In genomic region chr20:33674294-33675126, GRCh38 we compare ENCODE assay signal across 8 cellular contexts. TPM values are rescaled to one million over a fixed set of nuclear protein-coding genes. Genes with fewer than 3 reads are reported as not detected.
A peak's percentile ranks its signal among the peaks of the same experiment; 100 is the strongest.
DNase-seq lines count a peak whose midpoint lies in the region; ATAC-seq and TF ChIP-seq lines count a peak whose summit lies in the region.

TSS of gene NECAB3 (minus strand) at chr20:33674428. CDS start at chr20:33674352, 76 bp downstream.

- H2BK20ac ChIP-seq in IMR-90 (ENCODE audit: low read depth, low read length) = peak within 1 kb of the TSS; percentile 40

- H3K4me1 Mint-ChIP-seq in CD4-positive, alpha-beta T cell (ENCODE audit: low read depth) = peaks cover 42% of the 10 kb centered on the region
- H3K4me1 Mint-ChIP-seq in activated naive CD4-positive, alpha-beta T cell treated with anti-CD3 and anti-CD28 coated beads, Interleukin-2, amount 10 ng/mL, durations not matched to agents 7 days and 5 days = peaks cover 74% of the 10 kb centered on the region
- peaks cover 56% of the 10 kb centered on the region for H3K4me1 Mint-ChIP-seq in neural crest cell
- H3K4me1 Mint-ChIP-seq in type B pancreatic cell (ENCODE audit: unreplicated experiment) = peaks cover 39% of the 10 kb centered on the region

- H3K4me1 ChIP-seq in IMR-90 (ENCODE audit: control insufficient read depth, insufficient read depth, low read length) = peaks cover 27% of the 10 kb centered on the region

- TF ChIP-seq POLR2A in IMR-90 (IDR thresholded peaks at IDR 0.05; ENCODE audit: low read depth, low read length) = no peak

- H2AK5ac ChIP-seq in IMR-90 (ENCODE audit: low read depth, low read length) = peak within 1 kb of the TSS; percentile 98

- H2BK120ac ChIP-seq in IMR-90 (ENCODE audit: low read depth, low read length) = peak within 1 kb of the TSS; percentile 71

- H3K27me3 ChIP-seq in CD4-positive, alpha-beta T cell (ENCODE audit: control insufficient read depth, insufficient read depth, low read length) = no peaks in the 10 kb centered on the region
- no peaks in the 10 kb centered on the region for H3K27me3 ChIP-seq in IMR-90 (ENCODE audit: control insufficient read depth, insufficient read depth, low read length)

- peak within 1 kb of the TSS; percentile 99 for H3K9ac ChIP-seq in IMR-90 (ENCODE audit: low read depth, low read length)

- no peak for TF ChIP-seq RAD21 in IMR-90 (IDR thresholded peaks at IDR 0.05; ENCODE audit: low read length)

- POLR2A ChIA-PET in CD4-positive, alpha-beta T cell (lab: Charles Lee) = interaction anchor here (0.6 to 1.5 kb wide), 2 partner anchors 46 to 417 kb away, joined by 3 to 6 read pairs; partner anchors contain the start of gene PXMP4
- POLR2A ChIA-PET in IMR-90 (lab: Charles Lee; ENCODE audit: unreplicated experiment) = interaction anchor here (0.6 kb wide), 1 partner anchor 255 kb away, joined by 4 read pairs; no protein-coding TSS in a partner anchor
- POLR2A ChIA-PET in RWPE1 (lab: Yijun Ruan, JAX; ENCODE audit: low non-redundant PET) = interaction anchor here (1.0 kb wide), 1 partner anchor 45 kb away, joined by 3 read pairs; the partner anchor contains the start of gene PXMP4

- peak within 1 kb of the TSS; percentile 99 for H3K4me2 ChIP-seq in IMR-90 (ENCODE audit: low read depth, low read length)

- peak within 1 kb of the TSS; percentile 96 for H3K4ac ChIP-seq in IMR-90 (ENCODE audit: low read depth, low read length)

- peak in 6 of 10 experiments; percentile 29 to 65 (median 44) for DNase-seq in CD4-positive, alpha-beta T cell
- peak; percentile 59 for DNase-seq in IMR-90
- peak; percentile 91 for DNase-seq in RWPE1 (ENCODE audit: low spot score)
- peak; percentile 75 for DNase-seq in activated naive CD4-positive, alpha-beta T cell treated with anti-CD3 and anti-CD28 coated beads, Interleukin-2, amount 10 ng/mL, durations not matched to agents 7 days and 5 days
- DNase-seq in germinal center (ENCODE audit: low spot score) = peak; percentile 80
- peak; percentile 81 for DNase-seq in neural crest cell (ENCODE audit: low read depth, low spot score)
- DNase-seq in type B pancreatic cell (ENCODE audit: extremely low spot score, unreplicated experiment) = peak; percentile 92

- H3K4me3 ChIP-seq in IMR-90 (ENCODE audit: insufficient read depth, low read depth, low read length) = peak within 1 kb of the TSS; percentile 94

- CTCF ChIA-PET in CD4-positive, alpha-beta T cell (lab: Charles Lee) = no interaction called here
- CTCF ChIA-PET in IMR-90 (lab: Yijun Ruan, JAX) (no interaction called here), RWPE1 (lab: Yijun Ruan, JAX) (interaction anchor here (0.6 kb wide), 1 partner anchor 230 kb away, joined by 3 read pairs; no protein-coding TSS in a partner anchor)
- CTCF ChIA-PET in activated naive CD4-positive, alpha-beta T cell treated with anti-CD3 and anti-CD28 coated beads, Interleukin-2, amount 10 ng/mL, durations not matched to agents 7 days and 5 days (lab: Charles Lee) = interaction anchor here (0.7 kb wide), 1 partner anchor 13 kb away, joined by 3 read pairs; no protein-coding TSS in a partner anchor

- no peak within 1 kb of the TSS for H3K27ac ChIP-seq in CD4-positive, alpha-beta T cell (ENCODE audit: low read depth, low read length)
- H3K27ac ChIP-seq in IMR-90 (ENCODE audit: insufficient read depth, low read length) (peak within 1 kb of the TSS; percentile 78), RWPE1 (peak within 1 kb of the TSS; percentile 84)

- peak within 1 kb of the TSS; percentile 67 for H3K27ac Mint-ChIP-seq in CD4-positive, alpha-beta T cell
- H3K27ac Mint-ChIP-seq in activated naive CD4-positive, alpha-beta T cell treated with anti-CD3 and anti-CD28 coated beads, Interleukin-2, amount 10 ng/mL, durations not matched to agents 7 days and 5 days = peak within 1 kb of the TSS; percentile 88
- H3K27ac Mint-ChIP-seq in neural crest cell (ENCODE audit: unreplicated experiment) = peak within 1 kb of the TSS; percentile 95
- H3K27ac Mint-ChIP-seq in type B pancreatic cell = peak within 1 kb of the TSS; percentile 79

- peak; percentile 60 for ATAC-seq in CD4-positive, alpha-beta T cell (ENCODE audit: poor library complexity)
- ATAC-seq in GM19395 (IDR thresholded peaks at IDR 0.05; ENCODE audit: unreplicated experiment) (peak; percentile 70), IMR-90 (ENCODE audit: low read depth) (peak; percentile 94)

- no peaks in the 10 kb centered on the region for H3K9me3 Mint-ChIP-seq in CD4-positive, alpha-beta T cell
- no peaks in the 10 kb centered on the region for H3K9me3 Mint-ChIP-seq in activated naive CD4-positive, alpha-beta T cell treated with anti-CD3 and anti-CD28 coated beads, Interleukin-2, amount 10 ng/mL, durations not matched to agents 7 days and 5 days
- no peaks in the 10 kb centered on the region for H3K9me3 Mint-ChIP-seq in neural crest cell
- no peaks in the 10 kb centered on the region for H3K9me3 Mint-ChIP-seq in type B pancreatic cell

- H3K14ac ChIP-seq in IMR-90 (replicated peaks; ENCODE audit: low read depth, low read length) = peak within 1 kb of the TSS; percentile 100

- H3K56ac ChIP-seq in IMR-90 (ENCODE audit: extremely low read depth, insufficient read depth, low read length) = peak within 1 kb of the TSS; percentile 53; the same call in 1 of the 2 replicates

- peak within 1 kb of the TSS; percentile 70 for H2BK5ac ChIP-seq in IMR-90 (ENCODE audit: low read depth, low read length, poor library complexity, severe bottlenecking)

- H2AFZ ChIP-seq in IMR-90 (replicated peaks; ENCODE audit: low read length, poor library complexity) = peak within 1 kb of the TSS; percentile 92

- intact Hi-C loops in CD4-positive, alpha-beta T cell (cut with DNase I, micrococcal nuclease) = no loop called here
- intact Hi-C loops in IMR-90 (cut with micrococcal nuclease) = no loop called here

- TF ChIP-seq CTCF in CD4-positive, alpha-beta T cell (IDR thresholded peaks at IDR 0.05) = no peak
- no peak for TF ChIP-seq CTCF in IMR-90 (conservative IDR thresholded peaks at IDR 0.05; ENCODE audit: low read depth, low read length)
- no peak for TF ChIP-seq CTCF in RWPE1 (conservative IDR thresholded peaks at IDR 0.05; ENCODE audit: low read depth)
- TF ChIP-seq CTCF in neural crest cell (conservative IDR thresholded peaks at IDR 0.05) = no peak
- TF ChIP-seq CTCF in type B pancreatic cell (conservative IDR thresholded peaks at IDR 0.05) = no peak

- 3% methylated on average over 60 of the region's 73 CpGs; no CpG with 5 or more reads in 1 of the 2 experiments for WGBS in IMR-90 (ENCODE audit: extremely low coverage in 2 of 2, insufficient read length in 1 of 2), 2 experiments

- no peaks in the 10 kb centered on the region for H3K27me3 Mint-ChIP-seq in CD4-positive, alpha-beta T cell
- H3K27me3 Mint-ChIP-seq in activated naive CD4-positive, alpha-beta T cell treated with anti-CD3 and anti-CD28 coated beads, Interleukin-2, amount 10 ng/mL, durations not matched to agents 7 days and 5 days = no peaks in the 10 kb centered on the region
- H3K27me3 Mint-ChIP-seq in neural crest cell (ENCODE audit: low read depth) = peaks cover 15% of the 10 kb centered on the region
- no peaks in the 10 kb centered on the region for H3K27me3 Mint-ChIP-seq in type B pancreatic cell

- H3K36me3 ChIP-seq in IMR-90 (ENCODE audit: control insufficient read depth, insufficient read depth, low read length) = peaks cover 8% of the 10 kb centered on the region; the same call in 1 of the 2 replicates

- peak within 1 kb of the TSS; percentile 85 for H3K18ac ChIP-seq in IMR-90 (ENCODE audit: low read depth, low read length)

- H4K8ac ChIP-seq in IMR-90 (ENCODE audit: low read depth in 2 of 2, low read length in 2 of 2) = peak within 1 kb of the TSS; percentile 79 to 96

- peak within 1 kb of the TSS; percentile 80; the same call in 1 of the 3 replicates for H2BK15ac ChIP-seq in IMR-90 (ENCODE audit: low read depth, low read length)

- peak within 1 kb of the TSS; percentile 96 for H3K23ac ChIP-seq in IMR-90 (ENCODE audit: low read depth, low read length)

- dilution Hi-C loops in IMR-90 (cut with HindIII; ENCODE audit: low sequenced_read_pairs, unreplicated experiment) = no loop called here

- H4K5ac ChIP-seq in IMR-90 (ENCODE audit: low read depth, low read length) = peak within 1 kb of the TSS; percentile 78

- H3K79me1 ChIP-seq in IMR-90 (ENCODE audit: low read depth in 1 of 2, low read length in 2 of 2) = peaks cover 8 to 53% of the 10 kb centered on the region in 2 experiments; a peak in 3 of 4 replicates

- peaks cover 18% of the 10 kb centered on the region for H3K9me1 ChIP-seq in IMR-90 (ENCODE audit: insufficient read depth, low read length)

- H3K9me3 ChIP-seq in CD4-positive, alpha-beta T cell (ENCODE audit: control insufficient read depth, low read length) = no peaks in the 10 kb centered on the region
- H3K9me3 ChIP-seq in IMR-90 (ENCODE audit: control insufficient read depth, insufficient read depth, low read length) = no peaks in the 10 kb centered on the region

- peaks cover 16% of the 10 kb centered on the region; the same call in 1 of the 2 replicates for H4K20me1 ChIP-seq in IMR-90 (ENCODE audit: insufficient read depth, low read length)

- BruUV-seq in IMR-90 (replicated peaks; lab: Mats Ljungman, UMichigan) = no TSS peak

- H3K4me3 Mint-ChIP-seq in CD4-positive, alpha-beta T cell = peak within 1 kb of the TSS; percentile 88
- peak within 1 kb of the TSS; percentile 90 for H3K4me3 Mint-ChIP-seq in activated naive CD4-positive, alpha-beta T cell treated with anti-CD3 and anti-CD28 coated beads, Interleukin-2, amount 10 ng/mL, durations not matched to agents 7 days and 5 days
- H3K4me3 Mint-ChIP-seq in neural crest cell (peak within 1 kb of the TSS; percentile 90), type B pancreatic cell (peak within 1 kb of the TSS; percentile 86)

- peak within 1 kb of the TSS; percentile 97 for H2AK9ac ChIP-seq in IMR-90 (replicated peaks; ENCODE audit: low read depth, low read length, poor library complexity)

- H3K36me3 Mint-ChIP-seq in CD4-positive, alpha-beta T cell (ENCODE audit: low read depth) = no peaks in the 10 kb centered on the region
- peaks cover 64% of the 10 kb centered on the region for H3K36me3 Mint-ChIP-seq in activated naive CD4-positive, alpha-beta T cell treated with anti-CD3 and anti-CD28 coated beads, Interleukin-2, amount 10 ng/mL, durations not matched to agents 7 days and 5 days
- H3K36me3 Mint-ChIP-seq in neural crest cell (ENCODE audit: low read depth) = peaks cover 9% of the 10 kb centered on the region
- peaks cover 8% of the 10 kb centered on the region for H3K36me3 Mint-ChIP-seq in type B pancreatic cell

- peak within 1 kb of the TSS; percentile 81 for H4K91ac ChIP-seq in IMR-90 (ENCODE audit: insufficient read depth, low read depth, low read length)

- in situ Hi-C loops in IMR-90 (cut with MboI; ENCODE audit: low sequenced_read_pairs) = no loop called here

TF ChIP-seq in IMR-90, 13 proteins besides CTCF, POLR2A, EP300 and RAD21 (continues in another document):
- TF ChIP-seq MAZ (IDR thresholded peaks at IDR 0.05; ENCODE audit: borderline replicate concordance, low read depth, low read length) (peak; percentile 65; the same call in 1 of the 2 replicates), CEBPB (IDR thresholded peaks at IDR 0.05; ENCODE audit: low read depth, low read length) (no peak)

RNA-seq across cellular contexts. Expression of gene NECAB3, which starts in this region (rescaled TPM):
- 1 to 10 TPM; 8.7 to 9.2 TPM for total RNA-seq in CD4-positive, alpha-beta T cell
- total RNA-seq in IMR-90 (2012; rRNA removed) (8.6 and 10.0 TPM in 2 replicates), neural crest cell (56.0 and 63.3 TPM in 2 replicates), type B pancreatic cell (ENCODE audit: low replicate concordance) (67.4 and 68.2 TPM in 2 replicates)
- polyA plus RNA-seq in IMR-90 (2012; rRNA removed) = 28.4 and 28.5 TPM in 2 replicates
- 15.3 and 20.8 TPM in 2 replicates for polyA plus RNA-seq in IMR-90 (2012; cell fraction: cytosol; rRNA removed)
- polyA plus RNA-seq in IMR-90 (2012; cell fraction: nucleus; rRNA removed; ENCODE audit: low replicate concordance) = 115 and 191 TPM in 2 replicates

Comparison
In these comparisons a context has a peak if more than half of its experiments do, and no peak if none do; other contexts are left out.
1. CTCF ChIA-PET loops: an anchor here in RWPE1 (0.6 kb wide) and activated naive CD4-positive, alpha-beta T cell treated with anti-CD3 and anti-CD28 coated beads, Interleukin-2, amount 10 ng/mL, durations not matched to agents 7 days and 5 days (0.7 kb wide); none called in CD4-positive, alpha-beta T cell and IMR-90.